10 cellular contexts compared by ENCODE assay signal in genomic region chr20:20368414-20369352, GRCh38. TPM values are rescaled to one million over a fixed set of nuclear protein-coding genes. Genes with fewer than 3 reads are reported as not detected.
DNase-seq lines count a peak whose midpoint lies in the region; ATAC-seq, FAIRE-seq and TF ChIP-seq lines count a peak whose summit lies in the region.
"Had no signal": no experiment of that assay in that cellular context is flagged by ENCODE, and none has a peak within 500 bp of the region (broad histone marks: within the 10 kb centered on the region; RNA-seq: fewer than 3 reads in every experiment).

No MANE protein-coding gene starts in this region.

- peaks cover 5% of the 10 kb centered on the region; the same call in 2 of the 3 replicates for H3K9me3 Mint-ChIP-seq in GM23338
- H3K9me3 Mint-ChIP-seq in activated T-cell treated with anti-CD3 and anti-CD28 coated beads, Interleukin-2, amount 50 U/mL, for 72 hours: no peaks in the 10 kb centered on the region

- DNase-seq in A673 (ENCODE audit: low spot score) (peak; percentile 22), GM23338 (ENCODE audit: low spot score) (peak; percentile 10), left kidney (ENCODE audit: low read depth, low spot score) (peak; percentile 53), D721Med (ENCODE audit: insufficient read length, low spot score) (no peak), GF-D8 (lab: John Stamatoyannopoulos, UW) (no peak)
- peak; percentile 20 to 32 for DNase-seq in activated T-cell treated with anti-CD3 and anti-CD28 coated beads, Interleukin-2, amount 50 U/mL, for 72 hours

- H3K4me1 ChIP-seq in A673 (ENCODE audit: insufficient read depth, low read length, poor library complexity, severe bottlenecking): peaks cover 16% of the 10 kb centered on the region
- peaks cover 48% of the 10 kb centered on the region for H3K4me1 ChIP-seq in GM23338 (ENCODE audit: insufficient read depth)

- H3K27ac ChIP-seq in A673 (ENCODE audit: low read depth, low read length, poor library complexity, severe bottlenecking) (no peak overlapping the region), GM23338 (ENCODE audit: low read depth) (no peak overlapping the region)

- peak overlapping the region; percentile 93 for H3K4me2 ChIP-seq in GM23338

- no peak for FAIRE-seq in D721Med (lab: Jason Lieb, UNC)

- H3F3A ChIP-seq in GM23338 (replicated peaks; ENCODE audit: low read depth): peaks cover 11% of the 10 kb centered on the region; the same call in 1 of the 2 replicates

- H3K9me3 ChIP-seq in A673 (ENCODE audit: low read depth, low read length, poor library complexity, severe bottlenecking): no peaks in the 10 kb centered on the region

- H3K36me3 Mint-ChIP-seq in GM23338 (ENCODE audit: low read depth): no peaks in the 10 kb centered on the region; the same call in 2 of the 3 replicates
- H3K36me3 Mint-ChIP-seq in activated T-cell treated with anti-CD3 and anti-CD28 coated beads, Interleukin-2, amount 50 U/mL, for 72 hours (ENCODE audit: insufficient read depth in 2 of 2): peaks cover 2 to 3% of the 10 kb centered on the region in 2 donors

- H4K20me1 ChIP-seq in GM23338 (replicated peaks; ENCODE audit: insufficient read depth): no peaks in the 10 kb centered on the region

- no peaks in the 10 kb centered on the region for H3K79me2 ChIP-seq in GM23338 (replicated peaks; ENCODE audit: insufficient read depth)

- no peaks in the 10 kb centered on the region for H3K9me2 ChIP-seq in GM23338 (ENCODE audit: insufficient read depth)

- H3K4me1 Mint-ChIP-seq in GM23338: peaks cover 49% of the 10 kb centered on the region
- peaks cover 50% of the 10 kb centered on the region for H3K4me1 Mint-ChIP-seq in activated T-cell treated with anti-CD3 and anti-CD28 coated beads, Interleukin-2, amount 50 U/mL, for 72 hours (ENCODE audit: low read depth)

- BruUV-seq in A673 (replicated peaks; lab: Mats Ljungman, UMichigan): no TSS peak

- H3K27me3 Mint-ChIP-seq in GM23338 (ENCODE audit: insufficient read depth, low read depth, poor library complexity): peaks cover 79% of the 10 kb centered on the region
- H3K27me3 Mint-ChIP-seq in activated T-cell treated with anti-CD3 and anti-CD28 coated beads, Interleukin-2, amount 50 U/mL, for 72 hours (ENCODE audit: low read depth): peaks cover 70% of the 10 kb centered on the region

- no peak for ATAC-seq in GM23338
- ATAC-seq in activated T-cell treated with anti-CD3 and anti-CD28 coated beads, Interleukin-2, amount 50 U/mL, for 72 hours (replicated peaks in 1 of 2): peak; percentile 33 to 36
- ATAC-seq in HG03378 (IDR thresholded peaks at IDR 0.05; ENCODE audit: unreplicated experiment): no peak
- ATAC-seq in GM18502 (IDR thresholded peaks at IDR 0.05; ENCODE audit: poor library complexity, unreplicated experiment): no peak

- TF ChIP-seq CTCF in A673 (conservative IDR thresholded peaks at IDR 0.05; ENCODE audit: low read depth, low read length): no peak
- no peak for TF ChIP-seq CTCF in GM23338 (conservative IDR thresholded peaks at IDR 0.05; ENCODE audit: low read depth in 2 of 2)
- TF ChIP-seq CTCF in D721Med (IDR thresholded peaks at IDR 0.05; ENCODE audit: insufficient read depth, missing control alignments): no peak

- intact Hi-C loops in A673 (cut with micrococcal nuclease; ENCODE audit: unreplicated experiment): no loop called here

- H3K36me3 ChIP-seq in A673 (ENCODE audit: insufficient read depth, low read length, poor library complexity, severe bottlenecking): no peaks in the 10 kb centered on the region
- no peaks in the 10 kb centered on the region for H3K36me3 ChIP-seq in GM23338 (ENCODE audit: insufficient read depth)

- H2AFZ ChIP-seq in GM23338: no peak overlapping the region

- H3K27me3 ChIP-seq in A673 (replicated peaks; ENCODE audit: insufficient read depth, low read depth, low read length, poor library complexity) (peaks cover 95% of the 10 kb centered on the region), GM23338 (ENCODE audit: insufficient read depth) (peaks cover 83% of the 10 kb centered on the region)

- H3K4me3 ChIP-seq in A673 (ENCODE audit: low read depth, low read length, poor library complexity, severe bottlenecking) (peak overlapping the region; percentile 31), GM23338 (peak overlapping the region; percentile 67)

- H3K27ac Mint-ChIP-seq in GM23338: no peak overlapping the region
- H3K27ac Mint-ChIP-seq in activated T-cell treated with anti-CD3 and anti-CD28 coated beads, Interleukin-2, amount 50 U/mL, for 72 hours: no peak overlapping the region
- H3K27ac Mint-ChIP-seq: activated naive CD8-positive, alpha-beta T cell had no signal

- POLR2A ChIA-PET in A673 (lab: Charles Lee; ENCODE audit: low non-redundant PET): no interaction called here

- H3K4me3 Mint-ChIP-seq in GM23338: no peak overlapping the region; the same call in 2 of the 3 replicates
- H3K4me3 Mint-ChIP-seq in activated T-cell treated with anti-CD3 and anti-CD28 coated beads, Interleukin-2, amount 50 U/mL, for 72 hours: peak overlapping the region in 1 of 2 donors; percentile 89
- H3K4me3 Mint-ChIP-seq: activated naive CD8-positive, alpha-beta T cell had no signal

- CTCF ChIA-PET in A673 (lab: Charles Lee): no interaction called here

TF ChIP-seq in GM23338, 12 proteins besides CTCF, POLR2A, EP300 and RAD21:
- no peak for TF ChIP-seq ZNF114 (CRISPR knock-in tag; IDR thresholded peaks at IDR 0.05)
- TF ChIP-seq EZH2 (IDR thresholded peaks at IDR 0.05; ENCODE audit: low read depth, unreplicated experiment): peak; percentile 55

RNA-seq across cellular contexts. Expression of gene INSM1, which starts 0.8 kb away (rescaled TPM):
- total RNA-seq in A673 (2021): not detected in 2 replicates
- total RNA-seq in GM23338 (2014; rRNA removed; shearing (Covaris generic)): 1.2 and 2.2 TPM in 2 replicates
- polyA plus RNA-seq in GM23338 (2016; fragmentation: Nextera tagmentation; extraction: Ambion mirVana): 0.55 and 0.61 TPM in 2 replicates
- total RNA-seq in activated T-cell treated with anti-CD3 and anti-CD28 coated beads, Interleukin-2, amount 50 U/mL, for 72 hours: 1 to 10 TPM; 4.1 to 7.4 TPM
- total RNA-seq: myocyte had no signal

Comparison
In these comparisons a context has a peak if more than half of its experiments do, and no peak if none do; other contexts are left out.
1. DNase-seq: peak in A673 (single experiment), GM23338 (single experiment), activated T-cell treated with anti-CD3 and anti-CD28 coated beads, Interleukin-2, amount 50 U/mL, for 72 hours (2 of 2) and left kidney (single experiment); none in D721Med (single experiment) and GF-D8 (single experiment).
2. ATAC-seq: peak in activated T-cell treated with anti-CD3 and anti-CD28 coated beads, Interleukin-2, amount 50 U/mL, for 72 hours (2 of 2); none in GM23338 (single experiment), HG03378 (single experiment) and GM18502 (single experiment).